In the genomic region with DNA sequence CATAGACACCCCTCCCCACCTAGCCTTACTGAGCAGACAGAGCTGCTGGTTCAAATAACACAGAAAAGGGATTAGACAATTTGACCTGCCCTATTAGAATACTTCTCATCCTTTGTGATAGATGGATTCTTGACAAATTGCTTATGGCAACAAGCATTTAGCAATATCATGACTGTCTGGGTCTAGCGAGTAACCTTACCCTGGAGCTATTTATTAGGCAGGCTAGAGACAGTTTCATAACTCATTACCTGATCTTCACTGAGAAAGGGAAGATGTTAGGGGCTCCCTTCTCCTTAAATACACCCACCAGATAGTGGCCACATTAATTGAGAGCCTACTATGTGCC, we compare ENCODE assay signal across 23 cellular contexts.
"Had no signal": no experiment of that assay in that cellular context is flagged by ENCODE, and none has a peak within 500 bp of the region (broad histone marks: within the 10 kb centered on the region; RNA-seq: fewer than 3 reads in every experiment).

No MANE protein-coding gene starts in this region.

- H3K36me3 Mint-ChIP-seq: natural killer cell treated with Interleukin-12 subunit alpha and Interleukin-12 subunit beta and Interleukin-15 and Interleukin-18, amount 100 ng/mL, for 72 hours; stimulated activated effector memory CD8-positive, alpha-beta T cell treated with anti-CD3 and anti-CD28 coated beads, Interleukin-12 subunit alpha, Interleukin-12 subunit beta, amount 100 ng/mL, for 72 hours; T-cell had no signal

- H3K79me2 ChIP-seq: parathyroid adenoma had no signal

- H2AFZ ChIP-seq: parathyroid adenoma had no signal

- H3K9ac ChIP-seq: parathyroid adenoma had no signal

- FAIRE-seq: endothelial cell of umbilical vein, frontal cortex, small intestine had no signal

- H3K4me3 ChIP-seq: esophagus squamous epithelium, heart right ventricle, lung, right lobe of liver, thyroid gland had no signal

- H3K9me3 ChIP-seq: esophagus squamous epithelium, right lobe of liver, thyroid gland had no signal

- H3K27ac ChIP-seq: brain microvascular endothelial cell, esophagus squamous epithelium, parathyroid adenoma, right lobe of liver, thyroid gland had no signal

- H3K36me3 ChIP-seq: brain microvascular endothelial cell, esophagus squamous epithelium, heart right ventricle, right lobe of liver, thyroid gland had no signal

- H3K4me1 ChIP-seq: esophagus squamous epithelium, parathyroid adenoma, right lobe of liver had no signal

- H3K27me3 Mint-ChIP-seq: activated B cell treated with CpG ODN at 0.5 μM for 24 hours; natural killer cell treated with Interleukin-12 subunit alpha and Interleukin-12 subunit beta and Interleukin-15 and Interleukin-18, amount 100 ng/mL, for 72 hours had no signal

- H3K4me1 Mint-ChIP-seq: activated B cell treated with CpG ODN at 0.5 μM for 24 hours; stimulated activated effector memory CD8-positive, alpha-beta T cell treated with anti-CD3 and anti-CD28 coated beads, Interleukin-12 subunit alpha, Interleukin-12 subunit beta, amount 100 ng/mL, for 72 hours; T-cell had no signal

- H3K27ac Mint-ChIP-seq: activated B cell treated with CpG ODN at 0.5 μM for 24 hours; activated CD8-positive, alpha-beta T cell treated with anti-CD3 and anti-CD28 coated beads for 36 hours; activated naive CD4-positive, alpha-beta T cell treated with anti-CD3 and anti-CD28 coated beads for 36 hours; activated T-cell treated with anti-CD3 and anti-CD28 coated beads, Interleukin-2, amount 50 U/mL, for 24 hours; mesothelial cell of epicardium; natural killer cell treated with Interleukin-12 subunit alpha and Interleukin-12 subunit beta and Interleukin-15 and Interleukin-18, amount 100 ng/mL, for 72 hours; stimulated activated effector memory CD8-positive, alpha-beta T cell treated with anti-CD3 and anti-CD28 coated beads, Interleukin-12 subunit alpha, Interleukin-12 subunit beta, amount 100 ng/mL, for 72 hours; T-cell had no signal

- DNase-seq: activated B cell treated with CpG ODN at 0.5 μM for 24 hours; activated CD4-positive, alpha-beta T cell treated with anti-CD3 and anti-CD28 coated beads for 48 hours; activated CD8-positive, alpha-beta T cell treated with anti-CD3 and anti-CD28 coated beads for 36 hours; activated naive CD4-positive, alpha-beta T cell treated with anti-CD3 and anti-CD28 coated beads for 36 hours; activated T-cell treated with anti-CD3 and anti-CD28 coated beads, Interleukin-2, amount 50 U/mL, for 24 hours; anterior cingulate cortex; brain microvascular endothelial cell; effector CD8-positive, alpha-beta T cell; esophagus squamous epithelium; left colon; right lobe of liver; small intestine; stimulated activated CD4-positive, alpha-beta T cell treated with anti-CD3 and anti-CD28 coated beads, Interleukin-4, amount 100 ng/mL, for 24 hours; T-cell; thyroid gland had no signal

- H3K27me3 ChIP-seq: brain microvascular endothelial cell, esophagus squamous epithelium, heart right ventricle, right lobe of liver, thyroid gland had no signal

- H3K4me3 Mint-ChIP-seq: activated B cell treated with CpG ODN at 0.5 μM for 24 hours; activated CD8-positive, alpha-beta T cell treated with anti-CD3 and anti-CD28 coated beads for 36 hours; activated naive CD4-positive, alpha-beta T cell treated with anti-CD3 and anti-CD28 coated beads for 36 hours; activated T-cell treated with anti-CD3 and anti-CD28 coated beads, Interleukin-2, amount 50 U/mL, for 24 hours; mesothelial cell of epicardium; natural killer cell treated with Interleukin-12 subunit alpha and Interleukin-12 subunit beta and Interleukin-15 and Interleukin-18, amount 100 ng/mL, for 72 hours; stimulated activated effector memory CD8-positive, alpha-beta T cell treated with anti-CD3 and anti-CD28 coated beads, Interleukin-12 subunit alpha, Interleukin-12 subunit beta, amount 100 ng/mL, for 72 hours; T-cell had no signal
